8 cellular contexts compared by ENCODE assay signal in genomic region chr3:114057011-114057347, GRCh38. TPM values are rescaled to one million over a fixed set of nuclear protein-coding genes. Genes with fewer than 3 reads are reported as not detected.
DNase-seq lines count a peak whose midpoint lies in the region; ATAC-seq and TF ChIP-seq lines count a peak whose summit lies in the region.

No MANE protein-coding gene starts in this region.

- H3K9me3 ChIP-seq in PC-3 (ENCODE audit: low read length): no peaks in the 10 kb centered on the region
- H3K9me3 ChIP-seq in fibroblast of lung (ENCODE audit: control insufficient read depth, insufficient read depth, low read depth, low read length): no peaks in the 10 kb centered on the region
- no peaks in the 10 kb centered on the region for H3K9me3 ChIP-seq in gastrocnemius medialis

- H3K4me3 ChIP-seq in H7 (ENCODE audit: insufficient read depth, low read depth, low read length) (peak overlapping the region; percentile 88), PC-3 (ENCODE audit: low read length) (peak overlapping the region; percentile 76), fibroblast of lung (replicated peaks in 1 of 4; ENCODE audit: control extremely low read depth in 1 of 4, insufficient read depth in 1 of 4, low read depth in 3 of 4, low read length in 4 of 4) (peak overlapping the region; percentile 61 to 83 (median 74)), gastrocnemius medialis (peak overlapping the region; percentile 69 to 87 (median 78))

- intact Hi-C loops in PC-3 (cut with micrococcal nuclease) (loop anchor here (2.0 to 5.0 kb wide), 3 partner anchors 110 to 310 kb away; partner anchors contain the start of genes ATP6V1A, GRAMD1C, NAA50 and ZDHHC23), gastrocnemius medialis (cut with DNase I; ENCODE audit: low total_unique reads) (loop anchor here (2.0 to 10.0 kb wide), 4 partner anchors 218 to 1042 kb away; partner anchors contain the start of genes ATP6V1A, GRAMD1C, NAA50 and USF3)

- H3K27ac ChIP-seq in PC-3 (ENCODE audit: low read length): peak overlapping the region; percentile 71
- peak overlapping the region; percentile 76 for H3K27ac ChIP-seq in fibroblast of lung (ENCODE audit: insufficient read depth, low read length)
- peak overlapping the region; percentile 79 to 83 (median 82) for H3K27ac ChIP-seq in gastrocnemius medialis

- ATAC-seq in PC-3 (peak; percentile 18), gastrocnemius medialis (peak; percentile 9 to 13), HG03378 (IDR thresholded peaks at IDR 0.05; ENCODE audit: unreplicated experiment) (no peak)

- no peaks in the 10 kb centered on the region for H3K27me3 ChIP-seq in H7 (ENCODE audit: control insufficient read depth, insufficient read depth, low read length)
- H3K27me3 ChIP-seq in PC-3 (ENCODE audit: low read length): no peaks in the 10 kb centered on the region
- H3K27me3 ChIP-seq in fibroblast of lung (ENCODE audit: control insufficient read depth, insufficient read depth, low read length): no peaks in the 10 kb centered on the region
- H3K27me3 ChIP-seq in gastrocnemius medialis: no peaks in the 10 kb centered on the region

- POLR2A ChIA-PET in PC-3 (lab: Charles Lee; ENCODE audit: unreplicated experiment): interaction anchor here (0.5 kb wide), 1 partner anchor 113 kb away, joined by 3 read pairs; no protein-coding TSS in a partner anchor

- H3K79me2 ChIP-seq in PC-3 (ENCODE audit: low read length) (peaks cover 54% of the 10 kb centered on the region), fibroblast of lung (ENCODE audit: control insufficient read depth, insufficient read depth, low read length) (peaks cover 32% of the 10 kb centered on the region)

- H3K9ac ChIP-seq in PC-3 (ENCODE audit: low read length) (peak overlapping the region; percentile 85), fibroblast of lung (ENCODE audit: insufficient read depth, low read length) (peak overlapping the region; percentile 70)

- DNase-seq in D341Med (ENCODE audit: low spot score) (peak; percentile 50), H7 (no peak), PC-3 (no peak), fibroblast of lung (ENCODE audit: low read depth in 2 of 2) (no peak), gastrocnemius medialis (no peak), anterior cingulate cortex (lab: John Stamatoyannopoulos, UW) (no peak), RPMI8226 (no peak)

- peak overlapping the region; percentile 85 for H3K4me2 ChIP-seq in PC-3 (ENCODE audit: low read length)
- H3K4me2 ChIP-seq in fibroblast of lung (ENCODE audit: extremely low read depth, insufficient read depth, low read length): peak overlapping the region; percentile 88

- H3K9me2 ChIP-seq in PC-3 (replicated peaks; ENCODE audit: low read length): no peaks in the 10 kb centered on the region

- TSS peak; percentile 76 for BruUV-seq in PC-3 (replicated peaks; lab: Mats Ljungman, UMichigan)

- H3K36me3 ChIP-seq in H7 (replicated peaks; ENCODE audit: control insufficient read depth, insufficient read depth, low read length) (no peaks in the 10 kb centered on the region; the same call in 1 of the 2 replicates), PC-3 (ENCODE audit: low read depth, low read length) (peaks cover 8% of the 10 kb centered on the region; the same call in 1 of the 2 replicates), fibroblast of lung (ENCODE audit: control insufficient read depth, insufficient read depth, low read length) (no peaks in the 10 kb centered on the region), gastrocnemius medialis (no peaks in the 10 kb centered on the region)

- CTCF ChIA-PET in PC-3 (lab: Charles Lee): no interaction called here

- H4K20me1 ChIP-seq in PC-3 (ENCODE audit: low read length) (no peaks in the 10 kb centered on the region), fibroblast of lung (ENCODE audit: control insufficient read depth, extremely low read depth, insufficient read depth, low read length) (no peaks in the 10 kb centered on the region)

- in situ Hi-C loops in gastrocnemius medialis (cut with MboI; ENCODE audit: low sequenced_read_pairs in 4 of 4): loop anchor here in 3 of 4 donors (10.0 to 25.0 kb wide), 5 partner anchors 212 to 1495 kb away; partner anchors contain the start of genes ATP6V1A (in 2 of the 3), NAA50 (in 2 of the 3), ATG3 (in 1 of the 3) and SLC35A5 (in 1 of the 3)

- H2AFZ ChIP-seq in PC-3 (ENCODE audit: low read length) (peak overlapping the region; percentile 85), fibroblast of lung (ENCODE audit: low read length) (peak overlapping the region; percentile 95)

- no peak for TF ChIP-seq POLR2A in gastrocnemius medialis (IDR thresholded peaks at IDR 0.05)

- H3F3A ChIP-seq in PC-3 (ENCODE audit: low read length, unreplicated experiment): no peaks in the 10 kb centered on the region

- H3K4me1 ChIP-seq in PC-3 (ENCODE audit: insufficient read depth, low read length): peaks cover 21% of the 10 kb centered on the region
- H3K4me1 ChIP-seq in fibroblast of lung (ENCODE audit: control insufficient read depth, extremely low read depth, insufficient read depth, low read length): no peaks in the 10 kb centered on the region
- H3K4me1 ChIP-seq in gastrocnemius medialis: peaks cover 10 to 19% of the 10 kb centered on the region in 2 donors

- no peak for TF ChIP-seq CTCF in PC-3 (conservative IDR thresholded peaks at IDR 0.05; ENCODE audit: low read depth, low read length)
- TF ChIP-seq CTCF in fibroblast of lung (conservative IDR thresholded peaks at IDR 0.05 in 1 of 2, IDR thresholded peaks at IDR 0.05 in 1 of 2; ENCODE audit: low read depth in 1 of 2, low read length in 2 of 2): no peak
- TF ChIP-seq CTCF in gastrocnemius medialis (IDR thresholded peaks at IDR 0.05 in 4 of 5, conservative IDR thresholded peaks at IDR 0.05 in 1 of 5): no peak

RNA-seq across cellular contexts. Expression of gene QTRT2, which starts 0.4 kb away (rescaled TPM):
- total RNA-seq in H7 (2014; rRNA removed; shearing (Covaris generic)): 30.3 and 35.4 TPM in 2 replicates
- 35.0 and 38.0 TPM in 2 replicates for total RNA-seq in PC-3 (2014; rRNA removed)
- 13.5 and 13.6 TPM in 2 replicates for total RNA-seq in fibroblast of lung
- polyA plus RNA-seq in fibroblast of lung: 8.8 and 11.6 TPM in 2 replicates
- 7.1 and 8.9 TPM in 2 replicates for polyA plus RNA-seq in fibroblast of lung (2012)
- polyA minus RNA-seq in fibroblast of lung (ENCODE audit: low replicate concordance): 8.4 and 15.7 TPM in 2 replicates
- total RNA-seq in gastrocnemius medialis: 1 to 10 TPM; 3.3 to 7.1 (median 6.9) TPM

RNA-seq across cellular contexts. Expression of gene CCDC191, which starts 0.7 kb away (rescaled TPM):
- total RNA-seq in H7 (2014; rRNA removed; shearing (Covaris generic)): 0.80 and 2.4 TPM in 2 replicates
- total RNA-seq in PC-3 (2014; rRNA removed): 1.3 and 1.7 TPM in 2 replicates
- total RNA-seq in fibroblast of lung: 1.8 and 3.3 TPM in 2 replicates
- polyA plus RNA-seq in fibroblast of lung: 0.77 and 1.7 TPM in 2 replicates
- 0.69 and 1.4 TPM in 2 replicates for polyA plus RNA-seq in fibroblast of lung (2012)
- polyA minus RNA-seq in fibroblast of lung (ENCODE audit: low replicate concordance): 0.41 TPM in 1 of 2 replicates, not detected in the other
- total RNA-seq in gastrocnemius medialis: under 1 TPM; 0.29 to 0.82 (median 0.42) TPM
